Comparison of ENCODE assay signal across 1 cellular context in genomic region chr13:51844862-51845573, GRCh38.
TF ChIP-seq lines count a peak whose summit lies in the region.

Gene TMEM272 (minus strand): TSS chr13:51845177. CDS start chr13:51838530, 6,647 bp downstream.

TF ChIP-seq in HepG2, 621 proteins besides CTCF, POLR2A, EP300 and RAD21 (continued from another document and continues in another):
- TF ChIP-seq SMAD3 (CRISPR knock-in tag; IDR thresholded peaks at IDR 0.05) (0 out of 2 replicates have a peak, but pooled peaks have one; percentile 33), POLR2AphosphoS5 (IDR thresholded peaks at IDR 0.05; ENCODE audit: low read depth, low read length) (peak; percentile 65), CBFB (CRISPR knock-in tag; IDR thresholded peaks at IDR 0.05) (0 out of 2 replicates have a peak, but pooled peaks have one; percentile 32), HMGXB4 (CRISPR knock-in tag; IDR thresholded peaks at IDR 0.05; ENCODE audit: borderline replicate concordance in 1 of 2, low read depth in 1 of 2) (peak; percentile 81; a peak in 3 of 4 replicates), MED13 (CRISPR knock-in tag; IDR thresholded peaks at IDR 0.05) (no peak), RXRA (CRISPR knock-in tag; IDR thresholded peaks at IDR 0.05) (peak; percentile 47; the same call in 1 of the 2 replicates), ZNF501 (CRISPR knock-in tag; IDR thresholded peaks at IDR 0.05) (peak; percentile 31; the same call in 1 of the 2 replicates), ATF1 (CRISPR knock-in tag; IDR thresholded peaks at IDR 0.05) (no peak), ZNF33A (CRISPR knock-in tag; IDR thresholded peaks at IDR 0.05; ENCODE audit: borderline replicate concordance) (no peak), ZNF687 (CRISPR knock-in tag; IDR thresholded peaks at IDR 0.05) (peak; percentile 75), NFKBIZ (CRISPR knock-in tag; IDR thresholded peaks at IDR 0.05) (no peak), HNF4A (CRISPR knock-in tag; IDR thresholded peaks at IDR 0.05) (peak; percentile 37; the same call in 1 of the 2 replicates), STAG1 (CRISPR knock-in tag; IDR thresholded peaks at IDR 0.05) (peak; percentile 58), TAF1 (CRISPR knock-in tag; IDR thresholded peaks at IDR 0.05) (peak; percentile 61; the same call in 1 of the 2 replicates), ELF1 (CRISPR knock-in tag; IDR thresholded peaks at IDR 0.05) (0 out of 2 replicates have a peak, but pooled peaks have one; percentile 12), KLF9 (CRISPR knock-in tag; IDR thresholded peaks at IDR 0.05; ENCODE audit: low read depth) (no peak), ZNF441 (CRISPR knock-in tag; IDR thresholded peaks at IDR 0.05; ENCODE audit: borderline replicate concordance) (0 out of 2 replicates have a peak, but pooled peaks have one; percentile 33), ZNF768 (CRISPR knock-in tag; IDR thresholded peaks at IDR 0.05) (peak; percentile 32; the same call in 1 of the 2 replicates), MAZ (IDR thresholded peaks at IDR 0.05; ENCODE audit: borderline replicate concordance, low read depth, low read length) (no peak), MAZ (CRISPR knock-in tag; IDR thresholded peaks at IDR 0.05; ENCODE audit: low read depth) (0 out of 2 replicates have a peak, but pooled peaks have one; percentile 40), FOXK1 (CRISPR knock-in tag; IDR thresholded peaks at IDR 0.05; ENCODE audit: borderline replicate concordance, low read depth) (peak; percentile 49; the same call in 1 of the 2 replicates), PHF8 (CRISPR knock-in tag; IDR thresholded peaks at IDR 0.05) (peak; percentile 59; the same call in 1 of the 2 replicates), CCAR2 (optimal IDR thresholded peaks at IDR 0.05; ENCODE audit: low read depth, low read length) (no peak), KAT8 (CRISPR knock-in tag; IDR thresholded peaks at IDR 0.05) (peak; percentile 35; the same call in 1 of the 2 replicates), STAT5B (CRISPR knock-in tag; IDR thresholded peaks at IDR 0.05) (0 out of 2 replicates have a peak, but pooled peaks have one; percentile 25), ZNF609 (CRISPR knock-in tag; IDR thresholded peaks at IDR 0.05; ENCODE audit: borderline replicate concordance) (no peak), HNRNPLL (IDR thresholded peaks at IDR 0.05; ENCODE audit: low read depth, low read length, poor library complexity, severe bottlenecking) (peak; percentile 39), POLR2G (IDR thresholded peaks at IDR 0.05; ENCODE audit: low read depth, low read length) (peak; percentile 65), MXI1 (IDR thresholded peaks at IDR 0.05; ENCODE audit: borderline replicate concordance, low read depth, low read length) (0 out of 3 replicates have a peak, but pooled peaks have one; percentile 18), AHR (CRISPR knock-in tag; IDR thresholded peaks at IDR 0.05) (0 out of 2 replicates have a peak, but pooled peaks have one; percentile 46), ZNF737 (CRISPR knock-in tag; IDR thresholded peaks at IDR 0.05; ENCODE audit: borderline replicate concordance) (no peak), POGK (CRISPR knock-in tag; conservative IDR thresholded peaks at IDR 0.05) (no peak), ZFX (CRISPR knock-in tag; IDR thresholded peaks at IDR 0.05; ENCODE audit: low read depth) (0 out of 2 replicates have a peak, but pooled peaks have one; percentile 27), CCDC6 (CRISPR knock-in tag; IDR thresholded peaks at IDR 0.05) (0 out of 2 replicates have a peak, but pooled peaks have one; percentile 18), PHF20 (CRISPR knock-in tag; IDR thresholded peaks at IDR 0.05) (peak; percentile 29; the same call in 1 of the 2 replicates), ZNF773 (CRISPR knock-in tag; IDR thresholded peaks at IDR 0.05; ENCODE audit: borderline replicate concordance) (no peak), EEA1 (CRISPR knock-in tag; IDR thresholded peaks at IDR 0.05; ENCODE audit: borderline replicate concordance) (no peak), HDAC2 (CRISPR knock-in tag; IDR thresholded peaks at IDR 0.05) (0 out of 2 replicates have a peak, but pooled peaks have one; percentile 15), TFDP2 (CRISPR knock-in tag; IDR thresholded peaks at IDR 0.05) (peak; percentile 61; the same call in 1 of the 2 replicates), GMEB1 (CRISPR knock-in tag; IDR thresholded peaks at IDR 0.05; ENCODE audit: borderline replicate concordance) (no peak), POGZ (CRISPR knock-in tag; IDR thresholded peaks at IDR 0.05) (peak; percentile 64; the same call in 1 of the 2 replicates), PATZ1 (CRISPR knock-in tag; IDR thresholded peaks at IDR 0.05) (peak; percentile 31; the same call in 1 of the 2 replicates), TFDP1 (CRISPR knock-in tag; IDR thresholded peaks at IDR 0.05; ENCODE audit: borderline replicate concordance) (peak; percentile 76; the same call in 1 of the 2 replicates), ZNF274 (CRISPR knock-in tag; IDR thresholded peaks at IDR 0.05) (peak; percentile 53; the same call in 1 of the 2 replicates)
